ENCODE assay signal across 13 cellular contexts in the genomic region with DNA sequence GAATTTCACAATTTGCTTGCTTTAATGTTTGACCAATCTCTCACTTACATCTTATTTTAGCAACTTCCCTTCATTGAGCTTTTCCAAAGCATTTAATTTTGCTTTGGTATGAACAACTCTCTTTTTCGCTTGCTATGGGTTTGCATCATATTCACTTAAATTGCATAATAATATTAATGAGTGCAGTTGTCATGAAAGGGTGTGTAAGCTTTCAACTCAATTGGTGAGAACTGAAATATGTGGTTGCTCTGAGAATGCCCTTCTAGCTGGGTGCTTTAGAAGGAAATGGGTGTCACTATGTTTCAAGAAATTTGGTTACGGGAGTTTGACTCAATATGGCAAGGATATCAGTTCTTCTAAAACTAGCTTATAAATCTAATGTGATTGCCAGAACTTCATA.
"Had no signal": no experiment of that assay in that cellular context is flagged by ENCODE, and none has a peak within 500 bp of the region (broad histone marks: within the 10 kb centered on the region; RNA-seq: fewer than 3 reads in every experiment).

No MANE protein-coding gene starts in this region.

- H3K36me3 ChIP-seq: neural progenitor cell, right atrium auricular region, uterus had no signal

- H3K4me3 ChIP-seq: coronary artery, hepatocyte, neural progenitor cell, right atrium auricular region, smooth muscle cell, uterus had no signal

- H3K9me3 ChIP-seq: right atrium auricular region, uterus had no signal

- H3K27ac ChIP-seq: coronary artery, hepatocyte, neural progenitor cell, right atrium auricular region, uterus had no signal

- DNase-seq: activated CD4-positive, alpha-beta T cell treated with anti-CD3 and anti-CD28 coated beads, Interleukin-2, amount 50 U/mL, for 1 hour; activated naive CD4-positive, alpha-beta T cell treated with anti-CD3 and anti-CD28 coated beads, Interleukin-2, amount 10 ng/mL, durations not matched to agents 7 days and 5 days; activated T-cell treated with anti-CD3 and anti-CD28 coated beads for 4 hours; central memory CD4-positive, alpha-beta T cell; effector CD8-positive, alpha-beta T cell; kidney glomerular epithelial cell; uterus had no signal

- H3K27me3 ChIP-seq: hepatocyte, neural progenitor cell, right atrium auricular region, uterus had no signal

- H3K4me1 ChIP-seq: neural progenitor cell, right atrium auricular region, uterus had no signal

- ATAC-seq: activated T-helper 17 cell treated with anti-CD3 and anti-CD28 coated beads, Interleukin-2, amount 50 U/mL, for 72 hours had no signal
